Comparison of ENCODE assay signal across 6 cellular contexts in the genomic region with DNA sequence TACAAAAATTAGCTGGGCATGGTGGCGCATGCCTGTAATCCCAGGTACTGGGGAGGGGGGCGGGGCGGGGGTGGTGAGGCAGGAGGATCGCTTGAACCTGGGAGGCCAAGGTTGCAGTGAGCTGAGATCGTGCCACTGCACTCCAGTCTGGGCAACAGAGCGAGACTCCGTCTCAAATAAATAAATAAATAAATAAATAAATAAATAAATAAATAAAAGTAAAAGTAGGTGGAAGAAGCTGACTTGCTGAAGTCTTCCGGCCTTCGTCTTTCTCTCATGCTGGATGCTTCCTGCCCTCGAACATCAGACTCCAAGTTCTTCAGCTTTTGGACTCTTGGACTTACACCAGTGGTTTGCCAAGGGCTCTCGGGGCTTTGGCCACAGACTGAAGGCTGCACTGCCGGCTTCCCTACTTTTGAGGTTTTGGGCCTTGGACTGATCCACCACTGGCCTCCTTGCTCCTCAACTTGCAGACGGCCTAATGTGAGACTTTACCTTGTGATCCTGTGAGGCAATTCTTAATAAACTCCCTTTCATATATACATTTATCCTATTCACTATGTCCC. TPM values are rescaled to one million over a fixed set of nuclear protein-coding genes. Genes with fewer than 3 reads are reported as not detected.
A peak's percentile ranks its signal among the peaks of the same experiment; 100 is the strongest.
DNase-seq lines count a peak whose midpoint lies in the region; ATAC-seq, FAIRE-seq and TF ChIP-seq lines count a peak whose summit lies in the region.
"Not testable (repeated sequence)": the region's sequence is repeated elsewhere in the genome, so short reads cannot be mapped to it uniquely, and the experiment has no call there.

No MANE protein-coding gene starts in this region.

- DNase-seq in AG04450 (ENCODE audit: low read depth, low spot score); Karpas-422; activated T-cell treated with anti-CD3 and anti-CD28 coated beads, Interleukin-2, amount 50 U/mL, for 4 hours; right lobe of liver; sigmoid colon: not testable (repeated sequence)
- peak in 1 of 2 experiments; percentile 51 for DNase-seq in H1 (ENCODE audit: low read depth in 1 of 2, low spot score in 2 of 2)

- H2BK120ac ChIP-seq in H1 (replicated peaks; ENCODE audit: low read depth, low read length), result not testable (repeated sequence)

- peak overlapping the region; percentile 88 for H3K4me3 Mint-ChIP-seq in activated T-cell treated with anti-CD3 and anti-CD28 coated beads, Interleukin-2, amount 50 U/mL, for 4 hours

- H3K27ac ChIP-seq in AG04450 (ENCODE audit: low read depth, low read length); H1 (ENCODE audit: low read depth, low read length): not testable (repeated sequence)
- H3K27ac ChIP-seq in Karpas-422 (ENCODE audit: low read length) (peak overlapping the region; percentile 71), right lobe of liver (peak overlapping the region; percentile 76 to 90 (median 86)), sigmoid colon (peak overlapping the region; percentile 95 to 97 (median 96))

- H2BK15ac ChIP-seq in H1 (ENCODE audit: low read length), result 0 out of 2 replicates have a peak overlapping the region, but pooled peaks have one; percentile 40

- H3K9me3 Mint-ChIP-seq in activated T-cell treated with anti-CD3 and anti-CD28 coated beads, Interleukin-2, amount 50 U/mL, for 4 hours, result not testable (repeated sequence)

- not testable (repeated sequence) for H2AK5ac ChIP-seq in H1 (ENCODE audit: low read depth, low read length)

- not testable (repeated sequence) for TF ChIP-seq RAD21 in H1 (IDR thresholded peaks at IDR 0.05 in 1 of 2, conservative IDR thresholded peaks at IDR 0.05 in 1 of 2; ENCODE audit: low read depth in 2 of 2, low read length in 2 of 2)

- not testable (repeated sequence) for TF ChIP-seq EP300 in H1 (IDR thresholded peaks at IDR 0.05; ENCODE audit: borderline replicate concordance in 1 of 2, low read depth in 2 of 2, low read length in 2 of 2); sigmoid colon (IDR thresholded peaks at IDR 0.05)

- not testable (repeated sequence) for H3K23me2 ChIP-seq in H1 (ENCODE audit: low read depth, low read length)

- H3K4me1 ChIP-seq in Karpas-422 (ENCODE audit: low read length) (peaks cover 18% of the 10 kb centered on the region), right lobe of liver (peaks cover 0 to 29% (median 5%) of the 10 kb centered on the region in 4 donors), sigmoid colon (peaks cover 0 to 19% (median 18%) of the 10 kb centered on the region in 4 donors)
- H3K4me1 ChIP-seq in H1 (replicated peaks in 1 of 4; ENCODE audit: control insufficient read depth in 3 of 4, insufficient read depth in 4 of 4, low read length in 3 of 4), result not testable (repeated sequence)

- TF ChIP-seq CTCF in AG04450 (IDR thresholded peaks at IDR 0.05; ENCODE audit: low read depth, low read length); H1 (IDR thresholded peaks at IDR 0.05; ENCODE audit: control extremely low read depth in 1 of 3, insufficient read depth in 1 of 3, low read depth in 1 of 3, low read length in 3 of 3); right lobe of liver (IDR thresholded peaks at IDR 0.05); sigmoid colon (IDR thresholded peaks at IDR 0.05): not testable (repeated sequence)

- TF ChIP-seq POLR2A in H1 (IDR thresholded peaks at IDR 0.05; ENCODE audit: control extremely low read depth in 1 of 2, low read depth in 2 of 2, low read length in 2 of 2); right lobe of liver (IDR thresholded peaks at IDR 0.05); sigmoid colon (IDR thresholded peaks at IDR 0.05): not testable (repeated sequence)

- CTCF ChIA-PET in AG04450 (lab: Charles Lee) (interaction anchor here (0.7 to 2.1 kb wide), 9 partner anchors 8 to 374 kb away, joined by 3 to 23 read pairs (median 4); a partner anchor contains a TSS), H1 (lab: Charles Lee; ENCODE audit: partially characterized antibody) (interaction anchor here (0.7 to 3.4 kb wide), 20 partner anchors 9 to 103 kb away, joined by 3 to 20 read pairs (median 4); a partner anchor contains a TSS)

- H3K9me2 ChIP-seq in Karpas-422 (replicated peaks; ENCODE audit: insufficient read depth, low read length), result not testable (repeated sequence)

- not testable (repeated sequence) for H3K14ac ChIP-seq in H1 (ENCODE audit: insufficient read length)

- not testable (repeated sequence) for H3K36me3 ChIP-seq in Karpas-422 (ENCODE audit: insufficient read depth, low read length)
- H3K36me3 ChIP-seq in H1 (ENCODE audit: control insufficient read depth in 2 of 4, insufficient read depth in 4 of 4, low read length in 3 of 4) (peaks cover 0 to 19% (median 4%) of the 10 kb centered on the region in 4 experiments; a peak in 2 of 8 replicates), right lobe of liver (peaks cover 0 to 11% (median 2%) of the 10 kb centered on the region in 4 donors), sigmoid colon (peaks cover 0 to 13% (median 3%) of the 10 kb centered on the region in 4 donors)

- POLR2A ChIA-PET in AG04450 (lab: Yijun Ruan, JAX) (interaction anchor here (0.7 to 2.0 kb wide), 5 partner anchors 8 to 45 kb away, joined by 3 to 14 read pairs (median 3); a partner anchor contains a TSS), H1 (lab: Charles Lee; ENCODE audit: partially characterized antibody) (interaction anchor here (0.6 to 2.8 kb wide), 34 partner anchors 8 to 221 kb away, joined by 3 to 24 read pairs (median 4); a partner anchor contains a TSS)

- peak overlapping the region; percentile 89 for H3K9ac ChIP-seq in Karpas-422 (ENCODE audit: low read length)
- peak overlapping the region in 3 of 4 experiments; percentile 74 to 84 (median 84); a peak in 3 of 7 replicates for H3K9ac ChIP-seq in H1 (replicated peaks in 1 of 4; ENCODE audit: extremely low read depth in 1 of 4, low read depth in 3 of 4, low read length in 3 of 4)

- not testable (repeated sequence) for H3K36me3 Mint-ChIP-seq in activated T-cell treated with anti-CD3 and anti-CD28 coated beads, Interleukin-2, amount 50 U/mL, for 4 hours (ENCODE audit: insufficient read depth)

- intact Hi-C loops in right lobe of liver (cut with DNase I), result not testable (repeated sequence)
- intact Hi-C loops in sigmoid colon (cut with DNase I), result loop anchor here (2.0 kb wide), 1 partner anchor 35 kb away; a partner anchor contains a TSS

- H3K18ac ChIP-seq in H1 (ENCODE audit: extremely low read depth, low read length), result 0 out of 2 replicates have a peak overlapping the region, but pooled peaks have one; percentile 24

- WGBS in H1 (ENCODE audit: extremely low coverage in 1 of 2, insufficient coverage in 1 of 2, insufficient read length in 1 of 2, insufficient replicate concordance in 2 of 2, low coverage in 1 of 2, low lambda C conversion rate in 2 of 2, missing lambda C conversion rate in 1 of 2), 2 experiments, result 89% methylated on average over 10 of the region's 13 CpGs; no CpG with 5 or more reads in 1 of the 2 experiments
- 49% methylated on average over 12 of the region's 13 CpGs for WGBS in right lobe of liver (ENCODE audit: insufficient coverage, low coverage, low lambda C conversion rate, missing lambda C conversion rate)
- WGBS in sigmoid colon, 2 donors, result 57 to 70% methylated on average over 13 of the region's 13 CpGs

- H3K4me3 ChIP-seq in AG04450 (ENCODE audit: low read depth, low read length) (peak overlapping the region; percentile 76), Karpas-422 (ENCODE audit: low read length) (peak overlapping the region; percentile 86), H1 (ENCODE audit: extremely low read depth in 1 of 4, insufficient read depth in 2 of 4, low read depth in 3 of 4, low read length in 4 of 4) (peak overlapping the region; percentile 82 to 88 (median 87); a peak in 7 of 8 replicates), right lobe of liver (peak overlapping the region; percentile 72 to 83 (median 80)), sigmoid colon (peak overlapping the region; percentile 59 to 73 (median 70))

- not testable (repeated sequence) for H3K23ac ChIP-seq in H1 (ENCODE audit: insufficient read length)

- not testable (repeated sequence) for H3K27me3 ChIP-seq in AG04450 (ENCODE audit: control insufficient read depth, insufficient read depth, low read length); Karpas-422 (ENCODE audit: low read length); H1 (replicated peaks in 1 of 4; ENCODE audit: control insufficient read depth in 3 of 4, extremely low read depth in 1 of 4, insufficient read depth in 3 of 4, low read length in 3 of 4); right lobe of liver; sigmoid colon

- ATAC-seq in activated T-cell treated with anti-CD3 and anti-CD28 coated beads, Interleukin-2, amount 50 U/mL, for 4 hours, result not testable (repeated sequence)
- ATAC-seq in right lobe of liver, result peak in 2 of 4 donors; percentile 1 to 5

- peak overlapping the region; percentile 64 for H2AFZ ChIP-seq in Karpas-422 (ENCODE audit: low read length)
- peak overlapping the region; percentile 47; the same call in 1 of the 2 replicates for H2AFZ ChIP-seq in H1 (ENCODE audit: low read length)

- not testable (repeated sequence) for H4K20me1 ChIP-seq in Karpas-422 (ENCODE audit: insufficient read depth, low read depth, low read length); H1 (replicated peaks in 1 of 2; ENCODE audit: control insufficient read depth in 1 of 2, insufficient read depth in 2 of 2, low read length in 2 of 2)

- 0 out of 2 replicates have a peak overlapping the region, but pooled peaks have one; percentile 77 for H4K8ac ChIP-seq in H1 (ENCODE audit: extremely low read depth, insufficient read depth, low read length)

- not testable (repeated sequence) for H3K56ac ChIP-seq in H1 (replicated peaks; ENCODE audit: insufficient read length, low read depth, low read length)

- H3K4me1 Mint-ChIP-seq in activated T-cell treated with anti-CD3 and anti-CD28 coated beads, Interleukin-2, amount 50 U/mL, for 4 hours (ENCODE audit: low read depth), result peaks cover 15% of the 10 kb centered on the region

- H2BK20ac ChIP-seq in H1 (ENCODE audit: low read length), result not testable (repeated sequence)

- H3K27me3 Mint-ChIP-seq in activated T-cell treated with anti-CD3 and anti-CD28 coated beads, Interleukin-2, amount 50 U/mL, for 4 hours (ENCODE audit: low read depth), result not testable (repeated sequence)

- not testable (repeated sequence) for H3K9me3 ChIP-seq in AG04450 (ENCODE audit: control insufficient read depth, insufficient read depth, low read length); Karpas-422 (ENCODE audit: low read length); H1 (ENCODE audit: insufficient read depth in 2 of 2, low read depth in 1 of 2, low read length in 1 of 2); right lobe of liver; sigmoid colon

- not testable (repeated sequence) for H2BK12ac ChIP-seq in H1 (ENCODE audit: low read depth, low read length)

- H3K4me2 ChIP-seq in Karpas-422 (ENCODE audit: low read depth, low read length, poor library complexity, severe bottlenecking), result peak overlapping the region; percentile 97
- H3K4me2 ChIP-seq in H1 (ENCODE audit: insufficient read depth in 1 of 2, low read depth in 2 of 2, low read length in 2 of 2), result peak overlapping the region; percentile 83 to 86

- H2BK5ac ChIP-seq in H1 (ENCODE audit: low read depth, low read length), result 0 out of 2 replicates have a peak overlapping the region, but pooled peaks have one; percentile 99

- not testable (repeated sequence) for FAIRE-seq in H1 (lab: Jason Lieb, UNC)

- not testable (repeated sequence) for H3K79me1 ChIP-seq in H1 (ENCODE audit: low read depth, low read length)

- H4K91ac ChIP-seq in H1 (replicated peaks; ENCODE audit: insufficient read length, low read length), result not testable (repeated sequence)

- peak overlapping the region; percentile 48 for H4K5ac ChIP-seq in H1 (ENCODE audit: insufficient read length, low read depth, low read length)

- H3K79me2 ChIP-seq in Karpas-422 (ENCODE audit: low read length); H1 (ENCODE audit: control insufficient read depth in 1 of 2, insufficient read depth in 2 of 2, low read length in 2 of 2): not testable (repeated sequence)

- H3K4ac ChIP-seq in H1 (replicated peaks; ENCODE audit: insufficient read length, low read depth, low read length), result not testable (repeated sequence)

RNA-seq across cellular contexts. Expression of a gene that starts 0.6 kb away (rescaled TPM):
- 12.1 and 15.6 TPM in 2 replicates for polyA plus RNA-seq in AG04450 (2011; rRNA removed)
- polyA minus RNA-seq in AG04450 (2011; rRNA and poly(A)+ RNA removed), result 5.9 and 8.1 TPM in 2 replicates
- total RNA-seq in Karpas-422 (2014; rRNA removed; shearing (Covaris generic); ENCODE audit: low replicate concordance), result 32.7 and 38.9 TPM in 2 replicates
- 10 to 100 TPM; 11.1 to 13.7 (median 11.5) TPM for total RNA-seq in activated T-cell treated with anti-CD3 and anti-CD28 coated beads, Interleukin-2, amount 50 U/mL, for 4 hours
- 21.8 and 22.8 TPM in 2 replicates for total RNA-seq in H1 (2021; fragmentation: NEBNext Ultra II Directional; extraction: Animal tissue kit (Norgen Biotek cat#: 25700))
- 39.5 and 42.9 TPM in 2 replicates for polyA plus RNA-seq in H1 (2011; rRNA removed)
- polyA plus RNA-seq in H1 (2011; cell fraction: cytosol; rRNA removed), result 53.3 TPM
- polyA plus RNA-seq in H1 (2011; cell fraction: nucleus; rRNA removed), result 48.1 TPM
- polyA plus RNA-seq in H1 (2012, experiment 1 of 2), result 24.5 to 27.2 TPM (median 25.7 TPM) in 4 replicates
- polyA plus RNA-seq in H1 (2012, experiment 2 of 2), result 19.3 TPM
- polyA plus RNA-seq in H1 (2013, experiment 1 of 2), result 22.4 TPM
- 20.7 TPM for polyA plus RNA-seq in H1 (2013, experiment 2 of 2)
- polyA minus RNA-seq in H1 (2011; rRNA and poly(A)+ RNA removed), result 28.1 and 29.9 TPM in 2 replicates
- 13.4 TPM for polyA minus RNA-seq in H1 (2011; cell fraction: cytosol; rRNA and poly(A)+ RNA removed)
- polyA minus RNA-seq in H1 (2011; cell fraction: nucleus; rRNA and poly(A)+ RNA removed), result 21.5 TPM
- total RNA-seq in right lobe of liver, result 10 to 100 TPM in 3 of 6 experiments, 1 to 10 TPM in 3; 5.5 to 25.1 (median 13.0) TPM
- 10 to 100 TPM; 11.8 to 25.0 (median 19.9) TPM for total RNA-seq in sigmoid colon
- polyA plus RNA-seq in sigmoid colon, result 1 to 10 TPM; 2.4 to 6.2 (median 3.0) TPM

RNA-seq across cellular contexts. Expression of a gene that starts 8.0 kb away (rescaled TPM):
- 16.0 and 20.2 TPM in 2 replicates for polyA plus RNA-seq in AG04450 (2011; rRNA removed)
- polyA minus RNA-seq in AG04450 (2011; rRNA and poly(A)+ RNA removed), result 34.8 and 35.0 TPM in 2 replicates
- total RNA-seq in Karpas-422 (2014; rRNA removed; shearing (Covaris generic); ENCODE audit: low replicate concordance), result 14.3 and 18.2 TPM in 2 replicates
- 10 to 100 TPM; 60.8 to 70.3 (median 67.5) TPM for total RNA-seq in activated T-cell treated with anti-CD3 and anti-CD28 coated beads, Interleukin-2, amount 50 U/mL, for 4 hours
- total RNA-seq in H1 (2021; fragmentation: NEBNext Ultra II Directional; extraction: Animal tissue kit (Norgen Biotek cat#: 25700)), result 34.1 and 36.3 TPM in 2 replicates
- polyA plus RNA-seq in H1 (2011; rRNA removed), result 14.0 and 20.7 TPM in 2 replicates
- polyA plus RNA-seq in H1 (2011; cell fraction: cytosol; rRNA removed), result 14.1 TPM
- polyA plus RNA-seq in H1 (2011; cell fraction: nucleus; rRNA removed), result 74.8 TPM
- polyA plus RNA-seq in H1 (2012, experiment 1 of 2), result 19.5 to 26.6 TPM (median 22.1 TPM) in 4 replicates
- 14.4 TPM for polyA plus RNA-seq in H1 (2012, experiment 2 of 2)
- polyA plus RNA-seq in H1 (2013, experiment 1 of 2), result 15.3 TPM
- 14.7 TPM for polyA plus RNA-seq in H1 (2013, experiment 2 of 2)
- 20.7 and 30.8 TPM in 2 replicates for polyA minus RNA-seq in H1 (2011; rRNA and poly(A)+ RNA removed)
- 14.5 TPM for polyA minus RNA-seq in H1 (2011; cell fraction: cytosol; rRNA and poly(A)+ RNA removed)
- 20.3 TPM for polyA minus RNA-seq in H1 (2011; cell fraction: nucleus; rRNA and poly(A)+ RNA removed)
- 10 to 100 TPM; 10.6 to 16.1 (median 12.2) TPM for total RNA-seq in right lobe of liver
- 10 to 100 TPM in 2 of 4 donors, 1 to 10 TPM in 2; 8.4 to 19.1 (median 10.5) TPM for total RNA-seq in sigmoid colon
- polyA plus RNA-seq in sigmoid colon, result 10 to 100 TPM in 1 of 3 donors, 1 to 10 TPM in 2; 4.2 to 20.1 (median 6.7) TPM

RNA-seq across cellular contexts. Expression of a gene that starts 34.0 kb away (rescaled TPM):
- 167 and 173 TPM in 2 replicates for polyA plus RNA-seq in AG04450 (2011; rRNA removed)
- polyA minus RNA-seq in AG04450 (2011; rRNA and poly(A)+ RNA removed), result 200 and 232 TPM in 2 replicates
- 80.4 and 158 TPM in 2 replicates for total RNA-seq in Karpas-422 (2014; rRNA removed; shearing (Covaris generic); ENCODE audit: low replicate concordance)
- 100 to 1,000 TPM; 344 to 373 (median 354) TPM for total RNA-seq in activated T-cell treated with anti-CD3 and anti-CD28 coated beads, Interleukin-2, amount 50 U/mL, for 4 hours
- total RNA-seq in H1 (2021; fragmentation: NEBNext Ultra II Directional; extraction: Animal tissue kit (Norgen Biotek cat#: 25700)), result 238 and 243 TPM in 2 replicates
- 82.4 and 96.6 TPM in 2 replicates for polyA plus RNA-seq in H1 (2011; rRNA removed)
- 77.5 TPM for polyA plus RNA-seq in H1 (2011; cell fraction: cytosol; rRNA removed)
- polyA plus RNA-seq in H1 (2011; cell fraction: nucleus; rRNA removed), result 99.6 TPM
- 136 to 173 TPM (median 157 TPM) in 4 replicates for polyA plus RNA-seq in H1 (2012, experiment 1 of 2)
- 85.2 TPM for polyA plus RNA-seq in H1 (2012, experiment 2 of 2)
- 113 TPM for polyA plus RNA-seq in H1 (2013, experiment 1 of 2)
- 107 TPM for polyA plus RNA-seq in H1 (2013, experiment 2 of 2)
- polyA minus RNA-seq in H1 (2011; rRNA and poly(A)+ RNA removed), result 145 and 180 TPM in 2 replicates
- polyA minus RNA-seq in H1 (2011; cell fraction: cytosol; rRNA and poly(A)+ RNA removed), result 183 TPM
- polyA minus RNA-seq in H1 (2011; cell fraction: nucleus; rRNA and poly(A)+ RNA removed), result 126 TPM
- total RNA-seq in right lobe of liver, result 100 to 1,000 TPM in 1 of 6 experiments, 10 to 100 TPM in 5; 45.6 to 109 (median 61.2) TPM
- 100 to 1,000 TPM in 2 of 4 donors, 10 to 100 TPM in 2; 75.9 to 130 (median 99.6) TPM for total RNA-seq in sigmoid colon
- 100 to 1,000 TPM; 102 to 151 (median 139) TPM for polyA plus RNA-seq in sigmoid colon

RNA-seq across cellular contexts. Expression of a gene that starts 36.3 kb away (rescaled TPM):
- polyA plus RNA-seq in AG04450 (2011; rRNA removed) (not detected in 2 replicates), H1 (2011; rRNA removed) (0.27 and 0.75 TPM in 2 replicates), sigmoid colon (10 to 100 TPM; 30.0 to 74.0 (median 31.2) TPM)
- not detected in 2 replicates for polyA minus RNA-seq in AG04450 (2011; rRNA and poly(A)+ RNA removed)
- 0.61 TPM in 1 of 2 replicates, not detected in the other for total RNA-seq in Karpas-422 (2014; rRNA removed; shearing (Covaris generic); ENCODE audit: low replicate concordance)
- under 1 TPM; 0.53 to 0.84 (median 0.79) TPM for total RNA-seq in activated T-cell treated with anti-CD3 and anti-CD28 coated beads, Interleukin-2, amount 50 U/mL, for 4 hours
- 0.25 TPM in 1 of 2 replicates, not detected in the other for total RNA-seq in H1 (2021; fragmentation: NEBNext Ultra II Directional; extraction: Animal tissue kit (Norgen Biotek cat#: 25700))
- 0.48 TPM for polyA plus RNA-seq in H1 (2011; cell fraction: cytosol; rRNA removed)
- 2.7 TPM for polyA plus RNA-seq in H1 (2011; cell fraction: nucleus; rRNA removed)
- polyA plus RNA-seq in H1 (2012, experiment 1 of 2), result 0.27 to 0.88 TPM (median 0.51 TPM) in 3 of 4 replicates, not detected in the other
- 0.24 TPM for polyA plus RNA-seq in H1 (2012, experiment 2 of 2)
- 0.04 TPM for polyA plus RNA-seq in H1 (2013, experiment 1 of 2)
- polyA plus RNA-seq in H1 (2013, experiment 2 of 2), result 0.09 TPM
- 0.47 TPM in 1 of 2 replicates, not detected in the other for polyA minus RNA-seq in H1 (2011; rRNA and poly(A)+ RNA removed)
- not detected for polyA minus RNA-seq in H1 (2011; cell fraction: cytosol; rRNA and poly(A)+ RNA removed)
- not detected for polyA minus RNA-seq in H1 (2011; cell fraction: nucleus; rRNA and poly(A)+ RNA removed)
- total RNA-seq in right lobe of liver (100 to 1,000 TPM in 3 of 6 experiments, 10 to 100 TPM in 3; 39.7 to 209 (median 110) TPM), sigmoid colon (not detected)

RNA-seq across cellular contexts. Expression of a gene that starts 42.0 kb away (rescaled TPM):
- polyA plus RNA-seq in AG04450 (2011; rRNA removed), result 46.9 and 52.5 TPM in 2 replicates
- 17.4 and 19.6 TPM in 2 replicates for polyA minus RNA-seq in AG04450 (2011; rRNA and poly(A)+ RNA removed)
- 45.6 and 54.2 TPM in 2 replicates for total RNA-seq in Karpas-422 (2014; rRNA removed; shearing (Covaris generic); ENCODE audit: low replicate concordance)
- 100 to 1,000 TPM in 1 of 3 donors, 10 to 100 TPM in 2; 92.7 to 103 (median 98.9) TPM for total RNA-seq in activated T-cell treated with anti-CD3 and anti-CD28 coated beads, Interleukin-2, amount 50 U/mL, for 4 hours
- total RNA-seq in H1 (2021; fragmentation: NEBNext Ultra II Directional; extraction: Animal tissue kit (Norgen Biotek cat#: 25700)), result 56.1 and 58.1 TPM in 2 replicates
- 59.8 and 67.5 TPM in 2 replicates for polyA plus RNA-seq in H1 (2011; rRNA removed)
- 71.4 TPM for polyA plus RNA-seq in H1 (2011; cell fraction: cytosol; rRNA removed)
- 29.7 TPM for polyA plus RNA-seq in H1 (2011; cell fraction: nucleus; rRNA removed)
- polyA plus RNA-seq in H1 (2012, experiment 1 of 2), result 58.0 to 64.0 TPM (median 61.5 TPM) in 4 replicates
- 60.6 TPM for polyA plus RNA-seq in H1 (2012, experiment 2 of 2)
- polyA plus RNA-seq in H1 (2013, experiment 1 of 2), result 31.7 TPM
- polyA plus RNA-seq in H1 (2013, experiment 2 of 2), result 32.1 TPM
- polyA minus RNA-seq in H1 (2011; rRNA and poly(A)+ RNA removed), result 34.2 and 41.0 TPM in 2 replicates
- 17.3 TPM for polyA minus RNA-seq in H1 (2011; cell fraction: cytosol; rRNA and poly(A)+ RNA removed)
- 9.0 TPM for polyA minus RNA-seq in H1 (2011; cell fraction: nucleus; rRNA and poly(A)+ RNA removed)
- 10 to 100 TPM; 10.3 to 24.3 (median 14.8) TPM for total RNA-seq in right lobe of liver
- total RNA-seq in sigmoid colon, result 10 to 100 TPM; 17.2 to 33.5 (median 31.6) TPM
- polyA plus RNA-seq in sigmoid colon, result 10 to 100 TPM; 29.4 to 43.7 (median 32.6) TPM
